ENCODE assay signal across 13 cellular contexts in the genomic region with DNA sequence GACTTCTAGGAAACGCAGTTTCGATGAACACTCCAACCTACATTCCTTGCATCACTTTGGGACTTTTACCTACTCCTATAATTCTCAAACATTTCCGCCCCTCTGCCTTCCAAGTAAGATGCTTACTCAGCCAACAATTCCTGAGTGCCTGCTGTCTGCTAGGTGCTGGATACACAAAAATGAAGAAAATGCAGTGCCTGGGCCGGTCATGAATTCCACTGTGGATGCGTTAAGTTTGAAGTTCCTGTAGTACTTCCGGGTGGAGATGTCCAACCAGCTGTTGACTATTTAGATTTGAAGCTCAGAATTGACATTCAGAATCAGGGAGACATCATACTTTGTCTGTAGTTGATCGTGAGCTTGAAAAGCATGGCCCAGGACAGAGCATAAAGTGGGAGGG.
A peak's percentile ranks its signal among the peaks of the same experiment; 100 is the strongest.
DNase-seq lines count a peak whose midpoint lies in the region; ATAC-seq, FAIRE-seq and TF ChIP-seq lines count a peak whose summit lies in the region.
"Had no signal": no experiment of that assay in that cellular context is flagged by ENCODE, and none has a peak within 500 bp of the region (broad histone marks: within the 10 kb centered on the region; RNA-seq: fewer than 3 reads in every experiment).

No MANE protein-coding gene starts in this region.

- H2AFZ ChIP-seq in GM12878 (ENCODE audit: control insufficient read depth, low read depth, low read length) = no peak overlapping the region

- H3K4me3 ChIP-seq in GM12878 = no peak overlapping the region
- no peak overlapping the region for H3K4me3 ChIP-seq in coronary artery
- H3K4me3 ChIP-seq: BLaER1 had no signal

- H3K9me3 ChIP-seq in KOPT-K1 (ENCODE audit: insufficient read depth, low read length, poor library complexity, severe bottlenecking) (peaks cover 6% of the 10 kb centered on the region), GM12878 (replicated peaks; ENCODE audit: control insufficient read depth, insufficient read depth, low read length) (no peaks in the 10 kb centered on the region)
- H3K9me3 ChIP-seq: BLaER1, Caco-2 had no signal

- H3K27ac ChIP-seq in KOPT-K1 (ENCODE audit: low read depth, low read length, poor library complexity, severe bottlenecking) (peak overlapping the region; percentile 93), GM12878 (ENCODE audit: control insufficient read depth, insufficient read depth) (no peak overlapping the region), coronary artery (no peak overlapping the region)
- H3K27ac ChIP-seq: BLaER1, HL-60 had no signal

- CTCF ChIA-PET in GM12878 (lab: Yijun Ruan, JAX) = interaction anchor here (0.6 to 2.6 kb wide), 7 partner anchors 11 to 325 kb away, joined by 3 to 12 read pairs (median 5); no protein-coding TSS in a partner anchor

- POLR2A ChIA-PET in GM12878 (lab: Charles Lee) = no interaction called here

- TF ChIP-seq POLR2A in GM12878 (IDR thresholded peaks at IDR 0.05; ENCODE audit: low read depth, low read length) = no peak

- DNase-seq in GM12878 (ENCODE audit: low read depth, low spot score) = no peak
- peak in 1 of 2 experiments; percentile 22 for DNase-seq in mesothelial cell of epicardium (ENCODE audit: low spot score in 2 of 2, unreplicated experiment in 2 of 2)
- DNase-seq in mucosa of gallbladder (ENCODE audit: low spot score) = no peak
- no peak for DNase-seq in coronary artery (ENCODE audit: low spot score)
- DNase-seq in NCI-H1105 (lab: John Stamatoyannopoulos, UW) = no peak

- TF ChIP-seq CTCF in GM12878 (IDR thresholded peaks at IDR 0.05 in 2 of 3, conservative IDR thresholded peaks at IDR 0.05 in 1 of 3; ENCODE audit: control insufficient read depth in 2 of 3, extremely low read depth in 1 of 3, insufficient read depth in 1 of 3, low read depth in 3 of 3, low read length in 3 of 3) = no peak
- no peak for TF ChIP-seq CTCF in mesothelial cell of epicardium (IDR thresholded peaks at IDR 0.05; ENCODE audit: unreplicated experiment)
- no peak for TF ChIP-seq CTCF in coronary artery (IDR thresholded peaks at IDR 0.05)

- peaks cover 2% of the 10 kb centered on the region for H3K9me3 Mint-ChIP-seq in mesothelial cell of epicardium
- H3K9me3 Mint-ChIP-seq: CD8-positive, alpha-beta memory T cell; HFFc6 had no signal

- H3K4me2 ChIP-seq in GM12878 (ENCODE audit: control insufficient read depth, insufficient read depth) = no peak overlapping the region
- H3K4me2 ChIP-seq: BLaER1 had no signal

- FAIRE-seq in GM12878 (lab: Jason Lieb, UNC) = peak; percentile 64
- FAIRE-seq: GM18507 had no signal

- H3K27me3 Mint-ChIP-seq in mesothelial cell of epicardium (ENCODE audit: low read depth) = no peaks in the 10 kb centered on the region

- H3K36me3 ChIP-seq in KOPT-K1 (ENCODE audit: insufficient read depth, low read length) = no peaks in the 10 kb centered on the region
- H3K36me3 ChIP-seq in GM12878 (ENCODE audit: control insufficient read depth in 2 of 2, insufficient read depth in 2 of 2, low read length in 1 of 2) = no peaks in the 10 kb centered on the region
- H3K36me3 ChIP-seq: BLaER1 had no signal

- peak overlapping the region; percentile 20 for H3K27ac Mint-ChIP-seq in mesothelial cell of epicardium
- H3K27ac Mint-ChIP-seq: CD8-positive, alpha-beta memory T cell; HFFc6 had no signal

- peaks cover 0 to 2% of the 10 kb centered on the region in 2 experiments; a peak in 1 of 4 replicates for H3K27me3 ChIP-seq in GM12878 (replicated peaks in 1 of 2; ENCODE audit: control insufficient read depth in 2 of 2, insufficient read depth in 2 of 2, low read length in 1 of 2)
- H3K27me3 ChIP-seq: BLaER1 had no signal

- H3K4me3 Mint-ChIP-seq in mesothelial cell of epicardium = no peak overlapping the region
- H3K4me3 Mint-ChIP-seq: CD8-positive, alpha-beta memory T cell; HFFc6 had no signal

- intact Hi-C loops in GM12878 (cut with micrococcal nuclease; ENCODE audit: unreplicated experiment) = no loop called here

- no peaks in the 10 kb centered on the region for H4K20me1 ChIP-seq in GM12878 (ENCODE audit: control insufficient read depth, insufficient read depth)
- H4K20me1 ChIP-seq: BLaER1 had no signal

- no peak for TF ChIP-seq RAD21 in GM12878 (IDR thresholded peaks at IDR 0.05; ENCODE audit: insufficient read depth, low read depth, low read length)

- no TSS peak for BruUV-seq in GM12878 (replicated peaks; lab: Mats Ljungman, UMichigan)

- H3K4me1 Mint-ChIP-seq in mesothelial cell of epicardium = peaks cover 51% of the 10 kb centered on the region

- H3K36me3 Mint-ChIP-seq in mesothelial cell of epicardium = peaks cover under 1% of the 10 kb centered on the region
- H3K36me3 Mint-ChIP-seq: CD8-positive, alpha-beta memory T cell had no signal

- RAD21 ChIA-PET in GM12878 (lab: Charles Lee; ENCODE audit: unreplicated experiment) = interaction anchor here (1.6 kb wide), 1 partner anchor 12 kb away, joined by 4 read pairs; no protein-coding TSS in a partner anchor

- no peak overlapping the region for H3K9ac ChIP-seq in GM12878 (ENCODE audit: control insufficient read depth, insufficient read depth, low read length)
- H3K9ac ChIP-seq: BLaER1 had no signal

- TF ChIP-seq EP300 in GM12878 (IDR thresholded peaks at IDR 0.05; ENCODE audit: borderline replicate concordance in 1 of 2, control insufficient read depth in 1 of 2, low read depth in 2 of 2, low read length in 2 of 2) = no peak

- no peaks in the 10 kb centered on the region for H3K4me1 ChIP-seq in GM12878 (ENCODE audit: control insufficient read depth, insufficient read depth, low read length)
- H3K4me1 ChIP-seq: Caco-2 had no signal

- SMC1A ChIA-PET in GM12878 (lab: Charles Lee; ENCODE audit: uncharacterized antibody, unreplicated experiment) = no interaction called here

- ATAC-seq in GM12878 (no peak), HG02981 (IDR thresholded peaks at IDR 0.05; ENCODE audit: unreplicated experiment) (no peak)

- in situ Hi-C loops in GM12878 (cut with MboI) = no loop called here

- no peaks in the 10 kb centered on the region for H3K79me2 ChIP-seq in GM12878 (ENCODE audit: control insufficient read depth, insufficient read depth, low read length)

- 70% methylated on average over 7 of the region's 7 CpGs for WGBS in GM12878 (ENCODE audit: insufficient coverage, insufficient replicate concordance, low lambda C conversion rate, missing lambda C conversion rate)

TF ChIP-seq in GM12878, 131 proteins besides CTCF, POLR2A, EP300 and RAD21:
- TF ChIP-seq BMI1 (IDR thresholded peaks at IDR 0.05; ENCODE audit: borderline replicate concordance) (no peak), FOXM1 (IDR thresholded peaks at IDR 0.05; ENCODE audit: low read depth, low read length) (no peak), YY1 (IDR thresholded peaks at IDR 0.05; ENCODE audit: low read depth, low read length) (no peak), ZNF217 (IDR thresholded peaks at IDR 0.05) (no peak), CEBPB (IDR thresholded peaks at IDR 0.05; ENCODE audit: borderline replicate concordance in 1 of 2, low read depth in 2 of 2, low read length in 2 of 2) (no peak), RAD51 (IDR thresholded peaks at IDR 0.05) (no peak), CHD2 (IDR thresholded peaks at IDR 0.05; ENCODE audit: borderline replicate concordance, low read depth, low read length) (no peak), POLR2AphosphoS5 (IDR thresholded peaks at IDR 0.05; ENCODE audit: low read length) (no peak), PAX5 (IDR thresholded peaks at IDR 0.05; ENCODE audit: borderline replicate concordance, low read depth, low read length) (no peak), GABPA (IDR thresholded peaks at IDR 0.05; ENCODE audit: low read depth) (no peak), SP1 (IDR thresholded peaks at IDR 0.05; ENCODE audit: low read depth, low read length) (no peak), SMAD5 (IDR thresholded peaks at IDR 0.05; ENCODE audit: low read depth) (no peak), RELA (IDR thresholded peaks at IDR 0.05; ENCODE audit: borderline replicate concordance, partially characterized antibody) (no peak), SREBF1 (IDR thresholded peaks at IDR 0.05; ENCODE audit: low read length) (no peak), ZNF207 (IDR thresholded peaks at IDR 0.05; ENCODE audit: borderline replicate concordance) (no peak), RUNX3 (IDR thresholded peaks at IDR 0.05; ENCODE audit: low read length) (no peak)
- TF ChIP-seq, protein P1, sequence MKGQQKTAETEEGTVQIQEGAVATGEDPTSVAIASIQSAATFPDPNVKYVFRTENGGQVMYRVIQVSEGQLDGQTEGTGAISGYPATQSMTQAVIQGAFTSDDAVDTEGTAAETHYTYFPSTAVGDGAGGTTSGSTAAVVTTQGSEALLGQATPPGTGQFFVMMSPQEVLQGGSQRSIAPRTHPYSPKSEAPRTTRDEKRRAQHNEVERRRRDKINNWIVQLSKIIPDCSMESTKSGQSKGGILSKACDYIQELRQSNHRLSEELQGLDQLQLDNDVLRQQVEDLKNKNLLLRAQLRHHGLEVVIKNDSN (IDR thresholded peaks at IDR 0.05; ENCODE audit: borderline replicate concordance, extremely low read length, insufficient read depth, low read depth, low read length) = no peak
